In genomic region chr17:67276075-67276474, GRCh38 we compare ENCODE assay signal across 1 cellular context.
TF ChIP-seq lines count a peak whose summit lies in the region.

No MANE protein-coding gene starts in this region.

TF ChIP-seq in H1, 55 proteins besides CTCF, POLR2A, EP300 and RAD21:
- no peak for TF ChIP-seq SIN3A (conservative IDR thresholded peaks at IDR 0.05 in 1 of 2, IDR thresholded peaks at IDR 0.05 in 1 of 2; ENCODE audit: low read depth in 1 of 2, low read length in 2 of 2)
- TF ChIP-seq CREB1 (IDR thresholded peaks at IDR 0.05), result 0 out of 2 replicates have a peak, but pooled peaks have one; percentile 17
- TF ChIP-seq RNF2 (IDR thresholded peaks at IDR 0.05; ENCODE audit: borderline replicate concordance, low read depth, low read length, missing control alignments, poor library complexity, severe bottlenecking), result no peak
- no peak for TF ChIP-seq POLR2AphosphoS5 (IDR thresholded peaks at IDR 0.05; ENCODE audit: low read depth, low read length)
- TF ChIP-seq YY1 (IDR thresholded peaks at IDR 0.05; ENCODE audit: low read depth, low read length), result no peak
- TF ChIP-seq CHD2 (IDR thresholded peaks at IDR 0.05; ENCODE audit: low read length), result no peak
- no peak for TF ChIP-seq NANOG (IDR thresholded peaks at IDR 0.05; ENCODE audit: insufficient read depth, low read depth, low read length, poor library complexity, severe bottlenecking)
- TF ChIP-seq, protein P1, sequence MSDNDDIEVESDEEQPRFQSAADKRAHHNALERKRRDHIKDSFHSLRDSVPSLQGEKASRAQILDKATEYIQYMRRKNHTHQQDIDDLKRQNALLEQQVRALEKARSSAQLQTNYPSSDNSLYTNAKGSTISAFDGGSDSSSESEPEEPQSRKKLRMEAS (IDR thresholded peaks at IDR 0.05), result peak; percentile 64
- no peak for TF ChIP-seq CHD7 (IDR thresholded peaks at IDR 0.05; ENCODE audit: insufficient replicate concordance, low read length)
- no peak for TF ChIP-seq KDM5A (IDR thresholded peaks at IDR 0.05; ENCODE audit: low read length)
- TF ChIP-seq ATF2 (IDR thresholded peaks at IDR 0.05; ENCODE audit: low read length), result no peak
- TF ChIP-seq E2F6 (IDR thresholded peaks at IDR 0.05), result peak; percentile 54
- no peak for TF ChIP-seq BRCA1 (IDR thresholded peaks at IDR 0.05; ENCODE audit: low read depth, low read length)
- TF ChIP-seq GABPA (IDR thresholded peaks at IDR 0.05; ENCODE audit: borderline replicate concordance, insufficient read depth, low read length), result no peak
- TF ChIP-seq USF2 (IDR thresholded peaks at IDR 0.05; ENCODE audit: low read length), result no peak
- TF ChIP-seq CBX8 (IDR thresholded peaks at IDR 0.05; ENCODE audit: borderline replicate concordance, low read depth, low read length), result no peak
- TF ChIP-seq PHF8 (conservative IDR thresholded peaks at IDR 0.05; ENCODE audit: low read depth, low read length), result no peak
- no peak for TF ChIP-seq MAFK (IDR thresholded peaks at IDR 0.05; ENCODE audit: low read depth, low read length)
